In the genomic region with DNA sequence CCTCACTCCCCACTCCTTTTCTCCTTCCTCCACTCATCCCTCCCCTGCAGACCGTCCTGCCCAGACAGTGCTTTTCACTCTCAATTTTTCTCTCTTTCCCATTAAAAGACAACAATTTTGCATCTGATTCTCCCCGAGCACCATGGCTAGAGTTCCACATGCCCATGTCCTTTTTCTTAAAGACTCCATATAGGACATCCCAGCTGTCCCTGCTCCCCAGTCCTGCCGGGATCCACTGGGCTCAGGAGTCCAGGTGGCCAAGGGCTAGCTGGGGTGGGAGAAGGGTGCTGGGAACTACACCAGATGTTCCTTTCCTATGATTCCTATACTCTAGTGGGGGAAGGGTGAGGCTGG, we compare ENCODE assay signal across 15 cellular contexts. TPM values are rescaled to one million over a fixed set of nuclear protein-coding genes. Genes with fewer than 3 reads are reported as not detected.
DNase-seq lines count a peak whose midpoint lies in the region; ATAC-seq and TF ChIP-seq lines count a peak whose summit lies in the region.
"Had no signal": no experiment of that assay in that cellular context is flagged by ENCODE, and none has a peak within 500 bp of the region (broad histone marks: within the 10 kb centered on the region; RNA-seq: fewer than 3 reads in every experiment).

No MANE protein-coding gene starts in this region.

- H3K27ac ChIP-seq in esophagus muscularis mucosa (replicated peaks in 1 of 4): peak overlapping the region; percentile 70 to 80 (median 77)
- H3K27ac ChIP-seq: body of pancreas, upper lobe of left lung had no signal

- H3K27me3 ChIP-seq in esophagus muscularis mucosa: no peaks in the 10 kb centered on the region
- H3K27me3 ChIP-seq: body of pancreas, upper lobe of left lung had no signal

- H3K9me3 Mint-ChIP-seq in activated naive CD4-positive, alpha-beta T cell treated with anti-CD3 and anti-CD28 coated beads, Interleukin-2, amount 50 U/mL, for 24 hours: no peaks in the 10 kb centered on the region
- H3K9me3 Mint-ChIP-seq in activated CD4-positive, alpha-beta memory T cell treated with anti-CD3 and anti-CD28 coated beads for 36 hours: no peaks in the 10 kb centered on the region
- H3K9me3 Mint-ChIP-seq in stimulated activated naive B cell treated with anti-CD40 and anti-IgM and Interleukin-4, amounts not matched to agents 10 μg/mL and 1 μg/mL and 100 μg/mL, for 72 hours: no peaks in the 10 kb centered on the region

- H3K36me3 Mint-ChIP-seq in activated naive CD4-positive, alpha-beta T cell treated with anti-CD3 and anti-CD28 coated beads, Interleukin-2, amount 50 U/mL, for 24 hours: no peaks in the 10 kb centered on the region
- no peaks in the 10 kb centered on the region for H3K36me3 Mint-ChIP-seq in activated CD4-positive, alpha-beta memory T cell treated with anti-CD3 and anti-CD28 coated beads for 36 hours
- H3K36me3 Mint-ChIP-seq in stimulated activated naive B cell treated with anti-CD40 and anti-IgM and Interleukin-4, amounts not matched to agents 10 μg/mL and 1 μg/mL and 100 μg/mL, for 72 hours: no peaks in the 10 kb centered on the region

- peaks cover 52 to 70% (median 67%) of the 10 kb centered on the region in 4 donors for H3K4me1 ChIP-seq in esophagus muscularis mucosa

- H3K9me3 ChIP-seq in esophagus muscularis mucosa: no peaks in the 10 kb centered on the region
- H3K9me3 ChIP-seq: body of pancreas, upper lobe of left lung had no signal

- intact Hi-C loops in activated CD4-positive, alpha-beta memory T cell treated with anti-CD3 and anti-CD28 coated beads for 36 hours (cut with micrococcal nuclease): loop anchor here (1.0 to 10.0 kb wide), 6 partner anchors 190 to 787 kb away; a partner anchor contains a TSS
- intact Hi-C loops in esophagus muscularis mucosa (cut with DNase I): no loop called here

- H3K4me1 Mint-ChIP-seq in activated naive CD4-positive, alpha-beta T cell treated with anti-CD3 and anti-CD28 coated beads, Interleukin-2, amount 50 U/mL, for 24 hours: peaks cover 30% of the 10 kb centered on the region
- H3K4me1 Mint-ChIP-seq in activated CD4-positive, alpha-beta memory T cell treated with anti-CD3 and anti-CD28 coated beads for 36 hours (ENCODE audit: low read depth): peaks cover 27% of the 10 kb centered on the region
- H3K4me1 Mint-ChIP-seq in stimulated activated naive B cell treated with anti-CD40 and anti-IgM and Interleukin-4, amounts not matched to agents 10 μg/mL and 1 μg/mL and 100 μg/mL, for 72 hours: peaks cover 31 to 49% of the 10 kb centered on the region in 2 donors

- peak overlapping the region; percentile 99 for H3K27ac Mint-ChIP-seq in activated naive CD4-positive, alpha-beta T cell treated with anti-CD3 and anti-CD28 coated beads, Interleukin-2, amount 50 U/mL, for 24 hours
- H3K27ac Mint-ChIP-seq in activated CD4-positive, alpha-beta memory T cell treated with anti-CD3 and anti-CD28 coated beads for 36 hours: peak overlapping the region; percentile 93
- H3K27ac Mint-ChIP-seq in stimulated activated naive B cell treated with anti-CD40 and anti-IgM and Interleukin-4, amounts not matched to agents 10 μg/mL and 1 μg/mL and 100 μg/mL, for 72 hours: peak overlapping the region; percentile 77

- no peaks in the 10 kb centered on the region for H3K27me3 Mint-ChIP-seq in activated naive CD4-positive, alpha-beta T cell treated with anti-CD3 and anti-CD28 coated beads, Interleukin-2, amount 50 U/mL, for 24 hours
- H3K27me3 Mint-ChIP-seq in activated CD4-positive, alpha-beta memory T cell treated with anti-CD3 and anti-CD28 coated beads for 36 hours: no peaks in the 10 kb centered on the region
- peaks cover 6 to 13% of the 10 kb centered on the region in 2 donors for H3K27me3 Mint-ChIP-seq in stimulated activated naive B cell treated with anti-CD40 and anti-IgM and Interleukin-4, amounts not matched to agents 10 μg/mL and 1 μg/mL and 100 μg/mL, for 72 hours

- no peak overlapping the region for H3K4me3 ChIP-seq in esophagus muscularis mucosa
- H3K4me3 ChIP-seq: body of pancreas, upper lobe of left lung had no signal

- CTCF ChIA-PET in activated CD4-positive, alpha-beta memory T cell treated with anti-CD3 and anti-CD28 coated beads for 36 hours (lab: Charles Lee): interaction anchor here (1.0 to 9.2 kb wide), 10 partner anchors 13 to 495 kb away, joined by 3 to 175 read pairs (median 5); no protein-coding TSS in a partner anchor

- H3K36me3 ChIP-seq in esophagus muscularis mucosa: no peaks in the 10 kb centered on the region
- H3K36me3 ChIP-seq: upper lobe of left lung had no signal

- TF ChIP-seq CTCF in esophagus muscularis mucosa (IDR thresholded peaks at IDR 0.05): no peak

- 48% methylated on average over 3 of the region's 3 CpGs for WGBS in esophagus muscularis mucosa

- no peak for DNase-seq in activated naive CD4-positive, alpha-beta T cell treated with Interleukin-2 at 50 U/mL for 16 hours
- no peak for DNase-seq in activated CD4-positive, alpha-beta memory T cell treated with anti-CD3 and anti-CD28 coated beads for 36 hours
- DNase-seq in esophagus muscularis mucosa (ENCODE audit: extremely low spot score) (no peak), SKM-1 treated with dmso at 0.1 percent for 144 hours (lab: John Stamatoyannopoulos, UW; ENCODE audit: unreplicated experiment) (no peak), foreskin melanocyte (no peak), NCI-H1417 treated with DMSO at 0.1 percent for 48 hours (lab: John Stamatoyannopoulos, UW) (no peak)
- no peak for DNase-seq in stimulated activated naive B cell treated with anti-CD40 and anti-IgM and Interleukin-4, amounts not matched to agents 10 μg/mL and 1 μg/mL and 100 μg/mL, for 72 hours
- DNase-seq: body of pancreas, DMS153, NCI-H2029 treated with DMSO at 0.1 percent for 48 hours, NCI-H748 treated with DMSO at 0.1 percent for 48 hours, posterior cingulate gyrus, Right ventricle myocardium superior, upper lobe of left lung had no signal

- no peak for TF ChIP-seq POLR2A in esophagus muscularis mucosa (IDR thresholded peaks at IDR 0.05; ENCODE audit: low read depth)

- TF ChIP-seq EP300 in esophagus muscularis mucosa (IDR thresholded peaks at IDR 0.05): no peak

- POLR2A ChIA-PET in activated CD4-positive, alpha-beta memory T cell treated with anti-CD3 and anti-CD28 coated beads for 36 hours (lab: Charles Lee): interaction anchor here (0.8 to 2.1 kb wide), 6 partner anchors 20 to 481 kb away, joined by 3 to 13 read pairs (median 4); no protein-coding TSS in a partner anchor

- no peak for ATAC-seq in stimulated activated naive B cell treated with anti-CD40 and anti-IgM and Interleukin-4, amounts not matched to agents 10 μg/mL and 1 μg/mL and 100 μg/mL, for 72 hours (replicated peaks)
- ATAC-seq: body of pancreas had no signal

- peak overlapping the region; percentile 76 for H3K4me3 Mint-ChIP-seq in activated naive CD4-positive, alpha-beta T cell treated with anti-CD3 and anti-CD28 coated beads, Interleukin-2, amount 50 U/mL, for 24 hours
- peak overlapping the region; percentile 38 for H3K4me3 Mint-ChIP-seq in activated CD4-positive, alpha-beta memory T cell treated with anti-CD3 and anti-CD28 coated beads for 36 hours
- peak overlapping the region; percentile 39 to 47 for H3K4me3 Mint-ChIP-seq in stimulated activated naive B cell treated with anti-CD40 and anti-IgM and Interleukin-4, amounts not matched to agents 10 μg/mL and 1 μg/mL and 100 μg/mL, for 72 hours

RNA-seq across cellular contexts. Expression of a gene that starts 52.9 kb away (rescaled TPM):
- 1 to 10 TPM; 1.8 to 2.1 TPM for total RNA-seq in activated CD4-positive, alpha-beta memory T cell treated with anti-CD3 and anti-CD28 coated beads for 36 hours
- 10 to 100 TPM; 11.0 to 22.8 (median 13.2) TPM for total RNA-seq in esophagus muscularis mucosa
